25 cellular contexts compared by ENCODE assay signal in the genomic region with DNA sequence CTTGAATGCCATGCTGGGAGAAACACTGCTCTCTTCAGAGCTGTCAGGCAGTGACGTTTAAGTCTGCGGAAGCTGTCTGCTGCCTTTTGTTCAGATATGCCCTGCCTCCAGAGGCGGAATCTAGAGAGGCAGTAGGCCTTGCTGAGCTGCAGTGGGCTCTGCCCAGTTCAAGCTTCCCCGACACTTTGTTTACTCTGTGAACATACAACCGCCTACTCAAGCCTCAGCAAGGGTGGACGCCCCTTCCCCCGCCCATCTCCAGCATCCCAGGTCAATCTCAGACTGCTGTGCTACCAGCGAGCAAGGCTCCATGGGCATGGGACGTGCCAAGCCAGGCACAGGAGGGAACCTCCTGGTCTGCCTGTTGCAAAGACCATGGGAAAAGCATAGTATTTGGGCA.
"Had no signal": no experiment of that assay in that cellular context is flagged by ENCODE, and none has a peak within 500 bp of the region (broad histone marks: within the 10 kb centered on the region; RNA-seq: fewer than 3 reads in every experiment).

No MANE protein-coding gene starts in this region.

- H2AFZ ChIP-seq: hepatocyte, parathyroid adenoma had no signal

- H3K9me3 Mint-ChIP-seq: stimulated activated naive B cell treated with anti-CD40 and anti-IgM and Interleukin-4, amounts not matched to agents 10 μg/mL and 1 μg/mL and 100 μg/mL, for 72 hours had no signal

- H3K36me3 Mint-ChIP-seq: naive thymus-derived CD4-positive, alpha-beta T cell; stimulated activated naive B cell treated with anti-CD40 and anti-IgM and Interleukin-4, amounts not matched to agents 10 μg/mL and 1 μg/mL and 100 μg/mL, for 72 hours had no signal

- H3K27me3 ChIP-seq: gastrocnemius medialis, hepatocyte, left lung, right lobe of liver, tibial nerve, uterus had no signal

- H3K27ac Mint-ChIP-seq: naive thymus-derived CD4-positive, alpha-beta T cell; nephron; progenitor cell of endocrine pancreas; stimulated activated naive B cell treated with anti-CD40 and anti-IgM and Interleukin-4, amounts not matched to agents 10 μg/mL and 1 μg/mL and 100 μg/mL, for 72 hours; stimulated activated naive CD8-positive, alpha-beta T cell treated with anti-CD3 and anti-CD28 coated beads, Interleukin-15, Interleukin-2, amounts not matched to agents 100 ng/mL and 50 ng/mL, for 24 hours had no signal

- H3K27me3 Mint-ChIP-seq: progenitor cell of endocrine pancreas had no signal

- H3K4me1 ChIP-seq: gastrocnemius medialis, heart left ventricle, left lung, parathyroid adenoma, right lobe of liver, tibial nerve, upper lobe of right lung, uterus had no signal

- H3K4me2 ChIP-seq: hepatocyte had no signal

- H3K4me3 Mint-ChIP-seq: naive thymus-derived CD4-positive, alpha-beta T cell; nephron; stimulated activated naive B cell treated with anti-CD40 and anti-IgM and Interleukin-4, amounts not matched to agents 10 μg/mL and 1 μg/mL and 100 μg/mL, for 72 hours; stimulated activated naive CD8-positive, alpha-beta T cell treated with anti-CD3 and anti-CD28 coated beads, Interleukin-15, Interleukin-2, amounts not matched to agents 100 ng/mL and 50 ng/mL, for 24 hours had no signal

- H3K36me3 ChIP-seq: gastrocnemius medialis, heart left ventricle, left lung, right lobe of liver, thoracic aorta, tibial nerve, upper lobe of right lung, uterus had no signal

- DNase-seq: cortex of kidney; effector CD4-positive, alpha-beta T cell; foreskin fibroblast; gastrocnemius medialis; heart left ventricle; left cardiac atrium; left lung; mesendoderm; midbrain; naive thymus-derived CD4-positive, alpha-beta T cell; right lobe of liver; small intestine; stimulated activated CD4-positive, alpha-beta T cell treated with anti-CD3 and anti-CD28 coated beads, Interleukin-15, amount 100 ng/mL, for 24 hours; stimulated activated CD4-positive, alpha-beta T cell treated with anti-CD3 and anti-CD28 coated beads, Interleukin-2, amount 100 ng/mL, for 48 hours; stimulated activated naive B cell treated with anti-CD40 and anti-IgM and Interleukin-4, amounts not matched to agents 10 μg/mL and 1 μg/mL and 100 μg/mL, for 72 hours; upper lobe of right lung; uterus had no signal

- H3K4me1 Mint-ChIP-seq: naive thymus-derived CD4-positive, alpha-beta T cell; nephron; stimulated activated naive B cell treated with anti-CD40 and anti-IgM and Interleukin-4, amounts not matched to agents 10 μg/mL and 1 μg/mL and 100 μg/mL, for 72 hours had no signal

- H3K9ac ChIP-seq: parathyroid adenoma had no signal

- H3K27ac ChIP-seq: epithelial cell of prostate, gastrocnemius medialis, heart left ventricle, hepatocyte, left lung, parathyroid adenoma, right lobe of liver, thoracic aorta, tibial nerve, upper lobe of right lung, uterus had no signal

- H3K79me2 ChIP-seq: hepatocyte, parathyroid adenoma had no signal

- H3K9me3 ChIP-seq: gastrocnemius medialis, right lobe of liver, upper lobe of right lung, uterus had no signal

- H3K4me3 ChIP-seq: gastrocnemius medialis, heart left ventricle, hepatocyte, left lung, right lobe of liver, thoracic aorta, tibial nerve, upper lobe of right lung, uterus had no signal
